8 cellular contexts compared by ENCODE assay signal in the genomic region with DNA sequence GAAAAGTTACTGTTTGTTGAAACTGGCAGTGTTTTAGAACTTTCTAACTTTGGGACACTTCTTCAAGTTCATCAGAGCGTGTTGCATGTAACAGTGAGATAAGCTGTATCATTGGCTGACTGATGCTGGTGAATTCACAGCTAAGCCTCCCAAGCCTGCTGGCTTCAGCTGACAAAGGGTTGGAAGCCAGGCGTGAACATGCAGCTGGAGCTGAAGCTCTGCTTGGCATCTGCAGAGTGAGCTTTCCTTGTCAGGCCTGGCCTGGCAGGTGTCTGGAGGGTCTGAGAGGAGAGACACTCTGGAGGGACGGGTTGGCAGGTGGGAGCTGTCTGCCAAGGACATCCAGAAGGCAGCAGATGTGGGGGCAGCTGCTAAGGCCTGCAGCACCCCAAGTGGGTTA. TPM values are rescaled to one million over a fixed set of nuclear protein-coding genes. Genes with fewer than 3 reads are reported as not detected.
DNase-seq lines count a peak whose midpoint lies in the region; ATAC-seq and TF ChIP-seq lines count a peak whose summit lies in the region.

No MANE protein-coding gene starts in this region.

- H2AFZ ChIP-seq in SU-DHL-6 (ENCODE audit: low read depth, low read length, severe bottlenecking): peak overlapping the region; percentile 62

- ATAC-seq in Right ventricle myocardium superior (ENCODE audit: poor library complexity): no peak
- ATAC-seq in HG03378 (IDR thresholded peaks at IDR 0.05; ENCODE audit: unreplicated experiment): no peak
- no peak for ATAC-seq in GM19397 (IDR thresholded peaks at IDR 0.05; ENCODE audit: unreplicated experiment)

- no peaks in the 10 kb centered on the region for H3K79me2 ChIP-seq in SU-DHL-6 (ENCODE audit: insufficient read depth, low read length)

- H3K4me1 ChIP-seq in left ventricle myocardium inferior: peaks cover 14% of the 10 kb centered on the region

- TF ChIP-seq CTCF in left ventricle myocardium inferior (IDR thresholded peaks at IDR 0.05; ENCODE audit: borderline replicate concordance) (no peak), SU-DHL-6 (IDR thresholded peaks at IDR 0.05; ENCODE audit: insufficient read depth, low read length, poor library complexity, severe bottlenecking) (no peak)

- no peaks in the 10 kb centered on the region for H3K9me2 ChIP-seq in SU-DHL-6 (replicated peaks; ENCODE audit: insufficient read depth, low read length)

- no peaks in the 10 kb centered on the region for H3K36me3 ChIP-seq in left ventricle myocardium inferior
- H3K36me3 ChIP-seq in SU-DHL-6 (ENCODE audit: low read length): no peaks in the 10 kb centered on the region

- H3K27ac ChIP-seq in left ventricle myocardium inferior (replicated peaks) (no peak overlapping the region), SU-DHL-6 (ENCODE audit: low read depth, low read length) (peak overlapping the region; percentile 67)

- intact Hi-C loops in left ventricle myocardium inferior (cut with micrococcal nuclease) (no loop called here), Right ventricle myocardium superior (cut with DNase I) (no loop called here)

- peak overlapping the region; percentile 11; the same call in 1 of the 2 replicates for H3K9ac ChIP-seq in SU-DHL-6 (ENCODE audit: low read length)

- no peaks in the 10 kb centered on the region for H4K20me1 ChIP-seq in SU-DHL-6 (ENCODE audit: low read depth, low read length)

- DNase-seq in left ventricle myocardium inferior (no peak), Right ventricle myocardium superior (no peak), germinal center (ENCODE audit: low spot score) (peak; percentile 48), superior temporal gyrus (ENCODE audit: extremely low spot score) (peak; percentile 58), hepatic stellate cell (ENCODE audit: low spot score) (no peak)

- peak overlapping the region; percentile 56 for H3K4me2 ChIP-seq in SU-DHL-6 (ENCODE audit: low read depth, low read length, poor library complexity, severe bottlenecking)

- H3K9me3 ChIP-seq in left ventricle myocardium inferior (replicated peaks) (no peaks in the 10 kb centered on the region), SU-DHL-6 (ENCODE audit: insufficient read depth, low read length) (no peaks in the 10 kb centered on the region)

- H3K4me3 ChIP-seq in left ventricle myocardium inferior: peak overlapping the region; percentile 48
- peak overlapping the region; percentile 34 for H3K4me3 ChIP-seq in SU-DHL-6 (ENCODE audit: insufficient read depth, low read length, poor library complexity, severe bottlenecking)

- H3K27me3 ChIP-seq in left ventricle myocardium inferior (ENCODE audit: low read depth) (peaks cover 29% of the 10 kb centered on the region), SU-DHL-6 (ENCODE audit: low read length) (no peaks in the 10 kb centered on the region)

- peaks cover 8% of the 10 kb centered on the region for H3F3A ChIP-seq in SU-DHL-6 (ENCODE audit: insufficient read depth)

RNA-seq across cellular contexts. Expression of a gene that starts 1.5 kb away (rescaled TPM):
- 3.4 TPM for total RNA-seq in left ventricle myocardium inferior
- total RNA-seq in Right ventricle myocardium superior: 2.6 TPM

Comparison
In these comparisons a context has a peak if more than half of its experiments do, and no peak if none do; other contexts are left out.
1. DNase-seq: peak in germinal center (single experiment) and superior temporal gyrus (single experiment); none in left ventricle myocardium inferior (single experiment), Right ventricle myocardium superior (single experiment) and hepatic stellate cell (single experiment).